ENCODE assay signal across 1 cellular context in genomic region chr17:75511610-75512575, GRCh38.
A peak's percentile ranks its signal among the peaks of the same experiment; 100 is the strongest.
TF ChIP-seq lines count a peak whose summit lies in the region.

No MANE protein-coding gene starts in this region.

TF ChIP-seq in HEK293, 187 proteins besides CTCF, POLR2A, EP300 and RAD21 (continued from another document and continues in another):
- TF ChIP-seq PATZ1 (tag by site-specific recombination; IDR thresholded peaks at IDR 0.05), result peak; percentile 47
- no peak for TF ChIP-seq PRDM10 (tag by site-specific recombination; IDR thresholded peaks at IDR 0.05)
- TF ChIP-seq ZNF155 (tag by site-specific recombination; IDR thresholded peaks at IDR 0.05), result no peak
- TF ChIP-seq ZNF280C (tag by site-specific recombination; IDR thresholded peaks at IDR 0.05), result no peak
- no peak for TF ChIP-seq ZBTB6 (tag by site-specific recombination; IDR thresholded peaks at IDR 0.05)
- TF ChIP-seq GLI4 (tag by site-specific recombination; IDR thresholded peaks at IDR 0.05), result no peak
- TF ChIP-seq ZNF138 (tag by site-specific recombination; IDR thresholded peaks at IDR 0.05; ENCODE audit: borderline replicate concordance), result no peak
- peak; percentile 90 for TF ChIP-seq GLIS1 (tag by site-specific recombination; IDR thresholded peaks at IDR 0.05)
- no peak for TF ChIP-seq ZNF654 (tag by site-specific recombination; IDR thresholded peaks at IDR 0.05; ENCODE audit: low read depth)
- no peak for TF ChIP-seq ZNF169 (tag by site-specific recombination; IDR thresholded peaks at IDR 0.05)
- TF ChIP-seq ZNF645 (tag by site-specific recombination; IDR thresholded peaks at IDR 0.05), result no peak
- TF ChIP-seq ZNF76 (tag by site-specific recombination; IDR thresholded peaks at IDR 0.05; ENCODE audit: borderline replicate concordance, low read depth), result no peak
- TF ChIP-seq ZBTB8A (tag by site-specific recombination; IDR thresholded peaks at IDR 0.05), result no peak
- TF ChIP-seq ZBTB21 (tag by site-specific recombination; IDR thresholded peaks at IDR 0.05), result no peak
- TF ChIP-seq HOXC10 (CRISPR knock-in tag; IDR thresholded peaks at IDR 0.05), result no peak
- TF ChIP-seq SCRT2 (tag by site-specific recombination; IDR thresholded peaks at IDR 0.05), result no peak
- TF ChIP-seq KLF1 (tag by site-specific recombination; IDR thresholded peaks at IDR 0.05), result peak; percentile 72
- TF ChIP-seq ZNF639 (tag by site-specific recombination; IDR thresholded peaks at IDR 0.05), result no peak
- TF ChIP-seq ZNF202 (tag by site-specific recombination; IDR thresholded peaks at IDR 0.05; ENCODE audit: borderline replicate concordance), result no peak
- TF ChIP-seq HIC1 (tag by site-specific recombination; IDR thresholded peaks at IDR 0.05), result 0 out of 2 replicates have a peak, but pooled peaks have one; percentile 46
- peak; percentile 81 for TF ChIP-seq GLIS2 (tag by site-specific recombination; IDR thresholded peaks at IDR 0.05)
- no peak for TF ChIP-seq ZNF311 (tag by site-specific recombination; IDR thresholded peaks at IDR 0.05; ENCODE audit: borderline replicate concordance)
- peak; percentile 39; the same call in 1 of the 2 replicates for TF ChIP-seq ZBTB48 (tag by site-specific recombination; IDR thresholded peaks at IDR 0.05)
- no peak for TF ChIP-seq ZNF398 (tag by site-specific recombination; IDR thresholded peaks at IDR 0.05)
- TF ChIP-seq ZNF626 (tag by site-specific recombination; IDR thresholded peaks at IDR 0.05), result no peak
- no peak for TF ChIP-seq SP3 (tag by site-specific recombination; IDR thresholded peaks at IDR 0.05)
- no peak for TF ChIP-seq ZNF354C (tag by site-specific recombination; IDR thresholded peaks at IDR 0.05; ENCODE audit: borderline replicate concordance, low read depth)
- no peak for TF ChIP-seq GLI2 (tag by site-specific recombination; IDR thresholded peaks at IDR 0.05; ENCODE audit: borderline replicate concordance, low read depth)
- 0 out of 2 replicates have a peak, but pooled peaks have one; percentile 21 for TF ChIP-seq ZNF423 (tag by site-specific recombination; IDR thresholded peaks at IDR 0.05)
- no peak for TF ChIP-seq ZNF148 (tag by site-specific recombination; IDR thresholded peaks at IDR 0.05; ENCODE audit: borderline replicate concordance)
- no peak for TF ChIP-seq OVOL3 (tag by site-specific recombination; IDR thresholded peaks at IDR 0.05)
- no peak for TF ChIP-seq ZBTB44 (tag by site-specific recombination; IDR thresholded peaks at IDR 0.05)
- TF ChIP-seq ZNF341 (tag by site-specific recombination; IDR thresholded peaks at IDR 0.05; ENCODE audit: low read depth), result peak; percentile 40; the same call in 1 of the 2 replicates
- TF ChIP-seq ZNF610 (tag by site-specific recombination; IDR thresholded peaks at IDR 0.05; ENCODE audit: borderline replicate concordance), result no peak
- no peak for TF ChIP-seq ZNF26 (tag by site-specific recombination; IDR thresholded peaks at IDR 0.05)
